ENCODE assay signal across 8 cellular contexts in the genomic region with DNA sequence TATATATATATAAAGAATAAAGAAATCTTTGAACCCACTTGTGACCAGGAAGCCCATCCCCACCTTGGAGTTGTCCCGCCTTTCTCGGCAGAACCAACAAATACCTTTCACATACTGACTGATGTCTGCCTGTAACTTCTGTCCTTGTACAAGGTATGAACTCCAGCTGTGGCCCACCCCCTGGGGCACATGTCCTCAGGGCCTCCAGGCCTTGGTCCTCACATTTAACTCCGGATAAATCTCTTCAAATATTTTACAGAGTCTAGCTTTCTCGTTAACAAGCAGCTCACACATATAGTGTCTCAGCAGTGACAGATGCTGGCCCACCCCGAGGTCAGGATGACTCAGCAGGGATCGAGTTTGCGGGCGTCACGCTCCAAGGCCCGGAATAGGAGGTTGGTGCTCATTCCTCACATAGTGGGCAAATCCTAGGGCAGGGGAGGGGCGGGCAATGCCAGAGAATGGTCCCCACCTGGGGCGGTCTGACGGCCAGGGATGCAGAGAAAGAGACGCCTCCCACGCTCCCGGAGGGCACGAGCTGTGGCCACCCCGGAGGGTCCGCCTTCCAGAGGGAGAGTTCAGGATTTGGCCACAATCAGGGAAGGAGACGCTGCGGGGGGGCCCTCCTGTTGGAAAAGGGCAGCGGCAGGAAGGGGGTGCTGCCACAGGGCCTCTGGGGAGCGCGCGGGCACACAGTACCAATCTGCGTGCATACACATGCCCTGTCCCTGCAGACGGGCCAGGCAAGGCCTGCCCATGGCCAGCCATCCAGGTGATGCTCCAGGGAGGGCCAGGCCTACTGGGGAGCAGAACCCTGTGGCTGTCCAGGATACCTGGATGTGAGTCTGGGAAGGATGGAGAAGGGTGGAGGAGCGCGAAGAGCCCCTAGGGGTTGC.
DNase-seq lines count a peak whose midpoint lies in the region; ATAC-seq and TF ChIP-seq lines count a peak whose summit lies in the region.
"Not testable (repeated sequence)": the region's sequence is repeated elsewhere in the genome, so short reads cannot be mapped to it uniquely, and the experiment has no call there.

No MANE protein-coding gene starts in this region.

- TF ChIP-seq CTCF in GM23338 (conservative IDR thresholded peaks at IDR 0.05; ENCODE audit: low read depth in 2 of 2); OCI-LY7 (conservative IDR thresholded peaks at IDR 0.05; ENCODE audit: low read length); gastroesophageal sphincter (IDR thresholded peaks at IDR 0.05): not testable (repeated sequence)

- not testable (repeated sequence) for H2AFZ ChIP-seq in GM23338; OCI-LY7 (ENCODE audit: low read length)

- not testable (repeated sequence) for H3K9me3 ChIP-seq in OCI-LY7 (ENCODE audit: low read length); gastroesophageal sphincter

- peaks cover 52% of the 10 kb centered on the region for H3F3A ChIP-seq in GM23338 (replicated peaks; ENCODE audit: low read depth)

- CTCF ChIA-PET in OCI-LY7 (lab: Charles Lee; ENCODE audit: unreplicated experiment): not testable (repeated sequence)

- peaks cover 100% of the 10 kb centered on the region for H3K79me2 ChIP-seq in GM23338 (replicated peaks; ENCODE audit: insufficient read depth)
- H3K79me2 ChIP-seq in OCI-LY7 (ENCODE audit: insufficient read depth, low read depth, low read length): peaks cover 94% of the 10 kb centered on the region

- H3K4me1 ChIP-seq in GM23338 (ENCODE audit: insufficient read depth) (peaks cover 69% of the 10 kb centered on the region), OCI-LY7 (ENCODE audit: insufficient read depth, low read length, poor library complexity, severe bottlenecking) (peaks cover 92% of the 10 kb centered on the region), gastroesophageal sphincter (peaks cover 17 to 100% (median 87%) of the 10 kb centered on the region in 3 donors)

- peaks cover 79% of the 10 kb centered on the region for H3K36me3 Mint-ChIP-seq in GM23338 (ENCODE audit: low read depth)

- peaks cover 80% of the 10 kb centered on the region for H3K4me1 Mint-ChIP-seq in GM23338

- H3K27me3 Mint-ChIP-seq in GM23338 (ENCODE audit: insufficient read depth, low read depth, poor library complexity): peaks cover 34% of the 10 kb centered on the region

- H3K4me3 ChIP-seq in GM23338; OCI-LY7 (ENCODE audit: low read depth, low read length, poor library complexity, severe bottlenecking): not testable (repeated sequence)
- H3K4me3 ChIP-seq in gastroesophageal sphincter: peak overlapping the region in 1 of 2 donors; percentile 30

- not testable (repeated sequence) for H3K9me2 ChIP-seq in GM23338 (ENCODE audit: insufficient read depth); OCI-LY7 (ENCODE audit: insufficient read depth, low read length)

- peak overlapping the region; percentile 22; the same call in 1 of the 3 replicates for H3K4me3 Mint-ChIP-seq in GM23338

- WGBS in gastroesophageal sphincter (ENCODE audit: low coverage in 1 of 2), 2 donors: 48 to 56% methylated on average over 5 to 13 of the region's 29 CpGs

- not testable (repeated sequence) for H3K27me3 ChIP-seq in GM23338 (ENCODE audit: insufficient read depth); gastroesophageal sphincter

- not testable (repeated sequence) for H3K27ac ChIP-seq in GM23338 (ENCODE audit: low read depth); OCI-LY7 (ENCODE audit: low read depth, low read length, poor library complexity, severe bottlenecking)
- H3K27ac ChIP-seq in caudate nucleus (ENCODE audit: low read depth, low read length) (peak overlapping the region; percentile 67), gastroesophageal sphincter (peak overlapping the region; percentile 18 to 88 (median 87))

- intact Hi-C loops in OCI-LY7 (cut with micrococcal nuclease; ENCODE audit: unreplicated experiment); sciatic nerve (cut with DNase I): not testable (repeated sequence)

- ATAC-seq in GM23338: not testable (repeated sequence)
- peak; percentile 81 for ATAC-seq in gastroesophageal sphincter
- ATAC-seq in sciatic nerve: peak; percentile 61

- not testable (repeated sequence) for TF ChIP-seq POLR2A in gastroesophageal sphincter (IDR thresholded peaks at IDR 0.05)

- H3K27ac Mint-ChIP-seq in GM23338: peak overlapping the region; percentile 78

- H3K4me2 ChIP-seq in GM23338 (peak overlapping the region; percentile 51; the same call in 1 of the 2 replicates), OCI-LY7 (ENCODE audit: low read length) (peak overlapping the region; percentile 15; the same call in 1 of the 2 replicates)

- TF ChIP-seq EP300 in gastroesophageal sphincter (IDR thresholded peaks at IDR 0.05): not testable (repeated sequence)

- H3K36me3 ChIP-seq in GM23338 (ENCODE audit: insufficient read depth) (peaks cover 13% of the 10 kb centered on the region), OCI-LY7 (ENCODE audit: insufficient read depth, low read length) (peaks cover 78% of the 10 kb centered on the region)
- not testable (repeated sequence) for H3K36me3 ChIP-seq in gastroesophageal sphincter

- H4K20me1 ChIP-seq in GM23338 (replicated peaks; ENCODE audit: insufficient read depth): peaks cover 93% of the 10 kb centered on the region
- H4K20me1 ChIP-seq in OCI-LY7 (ENCODE audit: insufficient read depth, low read length): peaks cover 24% of the 10 kb centered on the region

- not testable (repeated sequence) for H3K9me3 Mint-ChIP-seq in GM23338

- DNase-seq in A172 (ENCODE audit: low spot score): peak; percentile 83
- peak; percentile 19 for DNase-seq in GM23338 (ENCODE audit: low spot score)
- DNase-seq in OCI-LY7 (ENCODE audit: low spot score); sciatic nerve (ENCODE audit: low spot score): not testable (repeated sequence)
- peak; percentile 59 for DNase-seq in activated CD8-positive, alpha-beta memory T cell treated with anti-CD3 and anti-CD28 coated beads, Interleukin-2, amount 50 U/mL, for 48 hours
- peak in 17 of 61 donors; percentile 20 to 55 (median 39) for DNase-seq in caudate nucleus (lab: John Stamatoyannopoulos, UW)
- peak; percentile 37 to 66 for DNase-seq in lung microvascular endothelial cell (ENCODE audit: low read depth in 2 of 2)

- POLR2A ChIA-PET in OCI-LY7 (lab: Charles Lee): not testable (repeated sequence)

- BruUV-seq in OCI-LY7 (replicated peaks; lab: Mats Ljungman, UMichigan): not testable (repeated sequence)
